In genomic region chr7:130595986-130596385, GRCh38 we compare ENCODE assay signal across 26 cellular contexts.
A peak's percentile ranks its signal among the peaks of the same experiment; 100 is the strongest.
DNase-seq lines count a peak whose midpoint lies in the region; ATAC-seq, FAIRE-seq and TF ChIP-seq lines count a peak whose summit lies in the region.
"Had no signal": no experiment of that assay in that cellular context is flagged by ENCODE, and none has a peak within 500 bp of the region (broad histone marks: within the 10 kb centered on the region; RNA-seq: fewer than 3 reads in every experiment).

No MANE protein-coding gene starts in this region.

- H2BK5ac ChIP-seq in IMR-90 (ENCODE audit: low read depth, low read length, poor library complexity, severe bottlenecking) = no peak overlapping the region
- H2BK5ac ChIP-seq in mesenchymal stem cell (ENCODE audit: low read depth, low read length, poor library complexity, severe bottlenecking) = no peak overlapping the region

- no peak overlapping the region for H3K9ac ChIP-seq in IMR-90 (ENCODE audit: low read depth, low read length)
- no peak overlapping the region for H3K9ac ChIP-seq in mesenchymal stem cell (ENCODE audit: low read length)

- ATAC-seq in IMR-90 (ENCODE audit: low read depth) (no peak), GM19351 (IDR thresholded peaks at IDR 0.05; ENCODE audit: unreplicated experiment) (no peak)
- ATAC-seq: activated CD8-positive, alpha-beta memory T cell treated with anti-CD3 and anti-CD28 coated beads, Interleukin-2, amount 10 ng/mL, durations not matched to agents 7 days and 5 days; SK-N-SH treated with all-trans-retinoic acid at 6 μM for 48 hours; stimulated activated naive CD8-positive, alpha-beta T cell treated with anti-CD3 and anti-CD28 coated beads, Interleukin-15, amount 100 ng/mL, for 72 hours had no signal

- H3K36me3 ChIP-seq in IMR-90 (ENCODE audit: control insufficient read depth, insufficient read depth, low read length) (no peaks in the 10 kb centered on the region), bronchial epithelial cell (ENCODE audit: control insufficient read depth, insufficient read depth, low read length) (no peaks in the 10 kb centered on the region), mesenchymal stem cell (ENCODE audit: control insufficient read depth in 1 of 2, insufficient read depth in 2 of 2, low read depth in 1 of 2, low read length in 2 of 2) (peaks cover 0 to 4% of the 10 kb centered on the region in 2 experiments)
- H3K36me3 ChIP-seq: ascending aorta, neutrophil, WERI-Rb-1 had no signal

- no peak overlapping the region for H3K23ac ChIP-seq in IMR-90 (ENCODE audit: low read depth, low read length)
- H3K23ac ChIP-seq in mesenchymal stem cell (ENCODE audit: low read length in 2 of 2) = no peak overlapping the region

- H3K27me3 ChIP-seq in IMR-90 (ENCODE audit: control insufficient read depth, insufficient read depth, low read length) (no peaks in the 10 kb centered on the region), bronchial epithelial cell (ENCODE audit: control insufficient read depth, insufficient read depth, low read length) (no peaks in the 10 kb centered on the region), mesenchymal stem cell (ENCODE audit: control insufficient read depth in 1 of 2, insufficient read depth in 1 of 2, low read length in 2 of 2) (no peaks in the 10 kb centered on the region)
- H3K27me3 ChIP-seq: ascending aorta, neutrophil, tibial nerve had no signal

- dilution Hi-C loops in IMR-90 (cut with HindIII; ENCODE audit: low sequenced_read_pairs, unreplicated experiment) = no loop called here

- no peak overlapping the region for H2AFZ ChIP-seq in IMR-90 (replicated peaks; ENCODE audit: low read length, poor library complexity)
- no peak overlapping the region for H2AFZ ChIP-seq in mesenchymal stem cell (ENCODE audit: low read depth, low read length)

- H2BK12ac ChIP-seq in mesenchymal stem cell (ENCODE audit: low read length in 2 of 2) = no peak overlapping the region

- H3K18ac ChIP-seq in IMR-90 (ENCODE audit: low read depth, low read length) = no peak overlapping the region
- H3K18ac ChIP-seq in mesenchymal stem cell (ENCODE audit: low read depth in 1 of 2, low read length in 2 of 2) = no peak overlapping the region

- TF ChIP-seq CTCF in IMR-90 (conservative IDR thresholded peaks at IDR 0.05; ENCODE audit: low read depth, low read length) = no peak
- TF ChIP-seq CTCF in bronchial epithelial cell (IDR thresholded peaks at IDR 0.05; ENCODE audit: insufficient read depth, low read length, severe bottlenecking) = no peak

- no peak for TF ChIP-seq RAD21 in IMR-90 (IDR thresholded peaks at IDR 0.05; ENCODE audit: low read length)

- intact Hi-C loops in IMR-90 (cut with micrococcal nuclease) = no loop called here

- no peak overlapping the region for H2BK20ac ChIP-seq in IMR-90 (ENCODE audit: low read depth, low read length)

- H4K8ac ChIP-seq in IMR-90 (ENCODE audit: low read depth in 2 of 2, low read length in 2 of 2) = no peak overlapping the region
- no peak overlapping the region for H4K8ac ChIP-seq in mesenchymal stem cell (ENCODE audit: low read length)

- POLR2A ChIA-PET in IMR-90 (lab: Charles Lee; ENCODE audit: unreplicated experiment) = no interaction called here

- H2BK120ac ChIP-seq in IMR-90 (ENCODE audit: low read depth, low read length) = no peak overlapping the region
- no peak overlapping the region for H2BK120ac ChIP-seq in mesenchymal stem cell (ENCODE audit: low read depth, low read length)

- CTCF ChIA-PET in IMR-90 (lab: Yijun Ruan, JAX) = no interaction called here

- H3K14ac ChIP-seq in IMR-90 (replicated peaks; ENCODE audit: low read depth, low read length) (no peak overlapping the region), mesenchymal stem cell (ENCODE audit: low read length in 2 of 2) (peak overlapping the region in 1 of 2 experiments; percentile 35)

- no peaks in the 10 kb centered on the region for H3K4me1 ChIP-seq in IMR-90 (ENCODE audit: control insufficient read depth, insufficient read depth, low read length)
- H3K4me1 ChIP-seq in mesenchymal stem cell (ENCODE audit: control insufficient read depth, insufficient read depth, low read depth, low read length) = peaks cover 2% of the 10 kb centered on the region
- H3K4me1 ChIP-seq: ascending aorta, tibial nerve had no signal

- H3K9me1 ChIP-seq in IMR-90 (ENCODE audit: insufficient read depth, low read length) = peaks cover 3% of the 10 kb centered on the region

- H3K79me1 ChIP-seq in IMR-90 (ENCODE audit: low read depth in 1 of 2, low read length in 2 of 2) (no peaks in the 10 kb centered on the region), mesenchymal stem cell (replicated peaks; ENCODE audit: low read length, poor library complexity, severe bottlenecking) (peaks cover 10% of the 10 kb centered on the region)

- H2AK9ac ChIP-seq in IMR-90 (replicated peaks; ENCODE audit: low read depth, low read length, poor library complexity) = peak overlapping the region; percentile 74

- H2AK5ac ChIP-seq in IMR-90 (ENCODE audit: low read depth, low read length) (no peak overlapping the region), mesenchymal stem cell (ENCODE audit: low read length, severe bottlenecking) (no peak overlapping the region)

- H4K91ac ChIP-seq in IMR-90 (ENCODE audit: insufficient read depth, low read depth, low read length) (no peak overlapping the region), mesenchymal stem cell (ENCODE audit: low read length) (no peak overlapping the region)

- in situ Hi-C loops in IMR-90 (cut with MboI; ENCODE audit: low sequenced_read_pairs) = no loop called here
- in situ Hi-C loops in ACHN (cut with HindIII; ENCODE audit: low pct_ligation_motif_present, low pct_unique_long_range_greater_than_20kb, low sequenced_read_pairs) = no loop called here

- no peak overlapping the region for H3K4me3 ChIP-seq in IMR-90 (ENCODE audit: insufficient read depth, low read depth, low read length)
- no peak overlapping the region for H3K4me3 ChIP-seq in bronchial epithelial cell (ENCODE audit: low read depth, low read length)
- no peak overlapping the region for H3K4me3 ChIP-seq in mesenchymal stem cell (ENCODE audit: insufficient read depth in 1 of 2, low read depth in 1 of 2, low read length in 2 of 2)
- H3K4me3 ChIP-seq: ascending aorta, coronary artery, tibial nerve had no signal

- peak; percentile 37 for DNase-seq in Daoy (ENCODE audit: low read depth)
- DNase-seq in IMR-90 = peak; percentile 2
- DNase-seq in bronchial epithelial cell (ENCODE audit: low read depth) = no peak
- peak; percentile 31 for DNase-seq in mesenchymal stem cell
- DNase-seq in ACHN = no peak
- no peak for DNase-seq in NAMALWA (ENCODE audit: low spot score)
- DNase-seq: activated CD4-positive, alpha-beta T cell treated with anti-CD3 and anti-CD28 coated beads, Interleukin-2, amount 10 ng/mL, durations not matched to agents 7 days and 5 days; activated CD8-positive, alpha-beta memory T cell treated with anti-CD3 and anti-CD28 coated beads, Interleukin-2, amount 10 ng/mL, durations not matched to agents 7 days and 5 days; AML-193; CD8-positive, alpha-beta memory T cell; DMS79 treated with DMSO at 0.1 percent for 48 hours; GOT3; hippocampal formation; mammary epithelial cell; NCI-H2107; NCI-H510A treated with DMSO at 0.1 percent for 48 hours; RPMI8226; stimulated activated naive CD8-positive, alpha-beta T cell treated with anti-CD3 and anti-CD28 coated beads, Interleukin-15, amount 100 ng/mL, for 72 hours; WERI-Rb-1 had no signal

- H2BK15ac ChIP-seq in IMR-90 (ENCODE audit: low read depth, low read length) (no peak overlapping the region), mesenchymal stem cell (ENCODE audit: low read depth, poor library complexity, severe bottlenecking) (no peak overlapping the region)

- H3K4ac ChIP-seq in IMR-90 (ENCODE audit: low read depth, low read length) (no peak overlapping the region), mesenchymal stem cell (ENCODE audit: low read depth in 1 of 2, low read length in 2 of 2) (peak overlapping the region in 1 of 2 experiments; percentile 77)

- H3K27ac ChIP-seq in IMR-90 (ENCODE audit: insufficient read depth, low read length) = no peak overlapping the region
- no peak overlapping the region for H3K27ac ChIP-seq in mesenchymal stem cell (ENCODE audit: low read length, poor library complexity, severe bottlenecking)
- H3K27ac ChIP-seq: ascending aorta, coronary artery, neutrophil, tibial nerve, WERI-Rb-1 had no signal

- H3K4me2 ChIP-seq in IMR-90 (ENCODE audit: low read depth, low read length) (no peak overlapping the region), mesenchymal stem cell (ENCODE audit: low read length, poor library complexity, severe bottlenecking) (no peak overlapping the region)

- BruUV-seq in IMR-90 (replicated peaks; lab: Mats Ljungman, UMichigan) = no TSS peak

- peak; percentile 58 for FAIRE-seq in bronchial epithelial cell (lab: Jason Lieb, UNC)
- FAIRE-seq: GM19239 had no signal

- WGBS in IMR-90 (ENCODE audit: extremely low coverage in 2 of 2, insufficient read length in 1 of 2), 2 experiments = no CpG with 5 or more reads among the region's 4 CpGs
- WGBS in mesenchymal stem cell = 85% methylated on average over 3 of the region's 4 CpGs

- H4K20me1 ChIP-seq in IMR-90 (ENCODE audit: insufficient read depth, low read length) = no peaks in the 10 kb centered on the region

- H4K5ac ChIP-seq in IMR-90 (ENCODE audit: low read depth, low read length) = no peak overlapping the region

- H3K56ac ChIP-seq in IMR-90 (ENCODE audit: extremely low read depth, insufficient read depth, low read length) = no peak overlapping the region

- no peak for TF ChIP-seq POLR2A in IMR-90 (IDR thresholded peaks at IDR 0.05; ENCODE audit: low read depth, low read length)

- H3K9me3 ChIP-seq in IMR-90 (ENCODE audit: control insufficient read depth, insufficient read depth, low read length) (no peaks in the 10 kb centered on the region), mesenchymal stem cell (ENCODE audit: control insufficient read depth, low read length) (no peaks in the 10 kb centered on the region)
- H3K9me3 ChIP-seq: ascending aorta, tibial nerve had no signal

TF ChIP-seq in IMR-90, 13 proteins besides CTCF, POLR2A, EP300 and RAD21 (continues in another document):
- TF ChIP-seq CHD1 (IDR thresholded peaks at IDR 0.05; ENCODE audit: low read depth, low read length) (no peak), MAZ (IDR thresholded peaks at IDR 0.05; ENCODE audit: borderline replicate concordance, low read depth, low read length) (no peak), FOS (IDR thresholded peaks at IDR 0.05; ENCODE audit: low read depth, low read length) (no peak), NFE2L2 (IDR thresholded peaks at IDR 0.05; ENCODE audit: low read depth, low read length) (no peak), BHLHE40 (IDR thresholded peaks at IDR 0.05; ENCODE audit: low read depth, low read length) (no peak), MXI1 (IDR thresholded peaks at IDR 0.05; ENCODE audit: borderline replicate concordance, low read depth, low read length) (no peak), SMC3 (IDR thresholded peaks at IDR 0.05; ENCODE audit: low read depth, low read length) (no peak), MAFK (IDR thresholded peaks at IDR 0.05; ENCODE audit: low read depth, low read length) (no peak), RFX5 (IDR thresholded peaks at IDR 0.05; ENCODE audit: low read depth, low read length) (no peak), RCOR1 (IDR thresholded peaks at IDR 0.05; ENCODE audit: insufficient replicate concordance, low read length) (no peak), CEBPB (IDR thresholded peaks at IDR 0.05; ENCODE audit: low read depth, low read length) (no peak)

Comparison
In these comparisons a context has a peak if more than half of its experiments do, and no peak if none do; other contexts are left out.
1. DNase-seq: peak in Daoy (single experiment), IMR-90 (single experiment) and mesenchymal stem cell (single experiment); none in bronchial epithelial cell (single experiment), ACHN (single experiment) and NAMALWA (single experiment).